21 cellular contexts compared by ENCODE assay signal in genomic region chr2:120708944-120709607, GRCh38. TPM values are rescaled to one million over a fixed set of nuclear protein-coding genes. Genes with fewer than 3 reads are reported as not detected.
"Had no signal": no experiment of that assay in that cellular context is flagged by ENCODE, and none has a peak within 500 bp of the region (broad histone marks: within the 10 kb centered on the region; RNA-seq: fewer than 3 reads in every experiment).

No MANE protein-coding gene starts in this region.

- DNase-seq: activated CD4-positive, alpha-beta memory T cell treated with anti-CD3 and anti-CD28 coated beads, Interleukin-2, amount 10 ng/mL, durations not matched to agents 7 days and 5 days; activated CD4-positive, alpha-beta T cell treated with anti-CD3 and anti-CD28 coated beads for 48 hours; activated CD4-positive, CD25-positive, alpha-beta regulatory T cell; activated naive CD4-positive, alpha-beta T cell treated with anti-CD3 and anti-CD28 coated beads for 36 hours; activated T-cell treated with anti-CD3 and anti-CD28 coated beads, Interleukin-2, amount 50 U/mL, for 1 hour; colonic mucosa; mucosa of descending colon; naive thymus-derived CD4-positive, alpha-beta T cell; sigmoid colon; stimulated activated CD8-positive, alpha-beta memory T cell treated with anti-CD3 and anti-CD28 coated beads, Interleukin-4, amount 100 ng/mL, for 48 hours; stimulated activated naive CD4-positive, alpha-beta T cell; T-cell had no signal

- H3K27ac Mint-ChIP-seq: activated CD4-positive, alpha-beta memory T cell treated with anti-CD3 and anti-CD28 coated beads, Interleukin-2, amount 10 ng/mL, durations not matched to agents 7 days and 5 days; activated naive CD4-positive, alpha-beta T cell treated with anti-CD3 and anti-CD28 coated beads for 36 hours; activated T-helper 17 cell treated with anti-CD3 and anti-CD28 coated beads, Interleukin-2, amount 50 U/mL, for 72 hours; memory B cell; naive thymus-derived CD4-positive, alpha-beta T cell; T-cell had no signal

- ATAC-seq: activated T-helper 17 cell treated with anti-CD3 and anti-CD28 coated beads, Interleukin-2, amount 50 U/mL, for 72 hours; mucosa of descending colon; naive thymus-derived CD4-positive, alpha-beta T cell; T-cell had no signal

- H3K4me3 Mint-ChIP-seq: activated CD4-positive, alpha-beta memory T cell treated with anti-CD3 and anti-CD28 coated beads, Interleukin-2, amount 10 ng/mL, durations not matched to agents 7 days and 5 days; activated naive CD4-positive, alpha-beta T cell treated with anti-CD3 and anti-CD28 coated beads for 36 hours; activated T-helper 17 cell treated with anti-CD3 and anti-CD28 coated beads, Interleukin-2, amount 50 U/mL, for 72 hours; brain; central memory CD8-positive, alpha-beta T cell; memory B cell; naive thymus-derived CD4-positive, alpha-beta T cell; T-cell had no signal

- H3K9me3 Mint-ChIP-seq: activated CD4-positive, alpha-beta memory T cell treated with anti-CD3 and anti-CD28 coated beads, Interleukin-2, amount 10 ng/mL, durations not matched to agents 7 days and 5 days; activated naive CD4-positive, alpha-beta T cell treated with anti-CD3 and anti-CD28 coated beads for 36 hours; activated T-helper 17 cell treated with anti-CD3 and anti-CD28 coated beads, Interleukin-2, amount 50 U/mL, for 72 hours; central memory CD8-positive, alpha-beta T cell; memory B cell; naive thymus-derived CD4-positive, alpha-beta T cell; T-cell had no signal

- H3K27ac ChIP-seq: colonic mucosa, gastrocnemius medialis, heart left ventricle, ovary, sigmoid colon had no signal

- H3K4me1 Mint-ChIP-seq: activated T-helper 17 cell treated with anti-CD3 and anti-CD28 coated beads, Interleukin-2, amount 50 U/mL, for 72 hours; central memory CD8-positive, alpha-beta T cell; memory B cell; T-cell had no signal

- H3K4me1 ChIP-seq: colonic mucosa, gastrocnemius medialis, heart left ventricle, sigmoid colon had no signal

- H3K36me3 Mint-ChIP-seq: brain; memory B cell; naive thymus-derived CD4-positive, alpha-beta T cell; T-cell had no signal

- H3K27me3 ChIP-seq: colonic mucosa, gastrocnemius medialis, ovary, sigmoid colon had no signal

- FAIRE-seq: endometrium had no signal

- H3K9me3 ChIP-seq: colonic mucosa, gastrocnemius medialis, heart left ventricle, mucosa of descending colon, ovary, sigmoid colon had no signal

- H3K4me3 ChIP-seq: colonic mucosa, gastrocnemius medialis, heart left ventricle, mucosa of descending colon, ovary, sigmoid colon had no signal

- H3K36me3 ChIP-seq: colonic mucosa, gastrocnemius medialis, heart left ventricle, ovary, sigmoid colon had no signal

RNA-seq across cellular contexts. Expression of gene GLI2, which starts 26.6 kb away (rescaled TPM):
- total RNA-seq: activated naive CD4-positive, alpha-beta T cell treated with anti-CD3 and anti-CD28 coated beads for 36 hours; activated T-helper 17 cell treated with anti-CD3 and anti-CD28 coated beads, Interleukin-2, amount 50 U/mL, for 72 hours; pulmonary artery endothelial cell had no signal
- polyA plus RNA-seq: naive thymus-derived CD4-positive, alpha-beta T cell had no signal
